ENCODE assay signal across 17 cellular contexts in the genomic region with DNA sequence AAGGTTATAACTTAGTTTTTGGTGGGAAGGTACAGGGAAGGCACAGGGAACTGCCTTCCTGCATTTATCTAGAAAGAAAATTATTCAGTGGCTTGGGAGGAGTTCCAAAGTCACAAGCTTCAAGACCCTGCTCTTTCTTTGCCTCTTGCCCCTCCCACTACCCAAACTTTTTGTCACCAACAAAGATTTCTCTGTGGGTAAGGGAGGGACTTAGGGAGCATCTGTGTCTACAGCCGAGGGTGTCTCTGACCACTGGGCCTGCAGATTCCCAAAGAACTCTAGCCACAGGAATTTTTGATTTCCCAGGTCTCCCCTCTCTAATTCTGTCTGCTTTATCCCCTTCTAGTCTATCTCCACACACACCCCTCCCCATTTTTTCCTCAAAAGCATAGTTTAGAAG. TPM values are rescaled to one million over a fixed set of nuclear protein-coding genes. Genes with fewer than 3 reads are reported as not detected.
DNase-seq lines count a peak whose midpoint lies in the region; ATAC-seq, FAIRE-seq and TF ChIP-seq lines count a peak whose summit lies in the region.
"Had no signal": no experiment of that assay in that cellular context is flagged by ENCODE, and none has a peak within 500 bp of the region (broad histone marks: within the 10 kb centered on the region; RNA-seq: fewer than 3 reads in every experiment).

No MANE protein-coding gene starts in this region.

- TF ChIP-seq CTCF in stomach (IDR thresholded peaks at IDR 0.05) (no peak), pancreas (IDR thresholded peaks at IDR 0.05) (no peak)

- H3K4me1 ChIP-seq in stomach (peaks cover 10 to 24% (median 15%) of the 10 kb centered on the region in 4 donors), pancreas (no peaks in the 10 kb centered on the region)

- no peak for DNase-seq in activated naive CD8-positive, alpha-beta T cell treated with anti-CD3 and anti-CD28 coated beads, Interleukin-2, amount 10 ng/mL, durations not matched to agents 7 days and 5 days
- no peak for DNase-seq in activated naive CD8-positive, alpha-beta T cell treated with anti-CD3 and anti-CD28 coated beads, Interleukin-2, amount 50 U/mL, for 24 hours
- DNase-seq in T-helper 17 cell (no peak), glomerular visceral epithelial cell (ENCODE audit: extremely low spot score) (peak; percentile 32), stomach (no peak), pancreas (no peak), GOT3 (lab: John Stamatoyannopoulos, UW) (no peak), GM03348 (ENCODE audit: low spot score) (no peak)
- DNase-seq: amygdala, DMS153, KG1, NCI-H226, small intestine had no signal

- no peaks in the 10 kb centered on the region for H3K9me3 Mint-ChIP-seq in activated naive CD8-positive, alpha-beta T cell treated with anti-CD3 and anti-CD28 coated beads, Interleukin-2, amount 10 ng/mL, durations not matched to agents 7 days and 5 days
- H3K9me3 Mint-ChIP-seq in activated naive CD8-positive, alpha-beta T cell treated with anti-CD3 and anti-CD28 coated beads, Interleukin-2, amount 50 U/mL, for 24 hours: no peaks in the 10 kb centered on the region
- H3K9me3 Mint-ChIP-seq: dendritic cell treated with granulocyte-macrophage colony-stimulating factor and Interleukin-4, amounts not matched to agents 40 ng/mL and 50 ng/mL, for 4 days had no signal

- H3K27me3 Mint-ChIP-seq in activated naive CD8-positive, alpha-beta T cell treated with anti-CD3 and anti-CD28 coated beads, Interleukin-2, amount 10 ng/mL, durations not matched to agents 7 days and 5 days: peaks cover 20% of the 10 kb centered on the region
- H3K27me3 Mint-ChIP-seq in activated naive CD8-positive, alpha-beta T cell treated with anti-CD3 and anti-CD28 coated beads, Interleukin-2, amount 50 U/mL, for 24 hours: no peaks in the 10 kb centered on the region
- no peaks in the 10 kb centered on the region for H3K27me3 Mint-ChIP-seq in T-helper 17 cell
- H3K27me3 Mint-ChIP-seq: dendritic cell treated with granulocyte-macrophage colony-stimulating factor and Interleukin-4, amounts not matched to agents 40 ng/mL and 50 ng/mL, for 4 days had no signal

- H3K9me3 ChIP-seq in T-helper 17 cell (ENCODE audit: control insufficient read depth, low read length, poor library complexity, severe bottlenecking) (no peaks in the 10 kb centered on the region), stomach (no peaks in the 10 kb centered on the region), pancreas (no peaks in the 10 kb centered on the region)
- H3K9me3 ChIP-seq: SJSA1 had no signal

- H3K27me3 ChIP-seq in stomach (no peaks in the 10 kb centered on the region), pancreas (no peaks in the 10 kb centered on the region)
- H3K27me3 ChIP-seq: SJSA1 had no signal

- H3K27ac Mint-ChIP-seq in activated naive CD8-positive, alpha-beta T cell treated with anti-CD3 and anti-CD28 coated beads, Interleukin-2, amount 10 ng/mL, durations not matched to agents 7 days and 5 days: peak overlapping the region; percentile 30
- no peak overlapping the region for H3K27ac Mint-ChIP-seq in activated naive CD8-positive, alpha-beta T cell treated with anti-CD3 and anti-CD28 coated beads, Interleukin-2, amount 50 U/mL, for 24 hours
- H3K27ac Mint-ChIP-seq in T-helper 17 cell: peak overlapping the region; percentile 98
- H3K27ac Mint-ChIP-seq: dendritic cell treated with granulocyte-macrophage colony-stimulating factor and Interleukin-4, amounts not matched to agents 40 ng/mL and 50 ng/mL, for 4 days had no signal

- H3K4me1 Mint-ChIP-seq in activated naive CD8-positive, alpha-beta T cell treated with anti-CD3 and anti-CD28 coated beads, Interleukin-2, amount 10 ng/mL, durations not matched to agents 7 days and 5 days: peaks cover 32% of the 10 kb centered on the region
- peaks cover 53% of the 10 kb centered on the region for H3K4me1 Mint-ChIP-seq in activated naive CD8-positive, alpha-beta T cell treated with anti-CD3 and anti-CD28 coated beads, Interleukin-2, amount 50 U/mL, for 24 hours
- peaks cover 32% of the 10 kb centered on the region for H3K4me1 Mint-ChIP-seq in T-helper 17 cell

- intact Hi-C loops in stomach (cut with DNase I; ENCODE audit: low total_unique reads): no loop called here
- intact Hi-C loops in pancreas (cut with DNase I): no loop called here

- H3K36me3 Mint-ChIP-seq in activated naive CD8-positive, alpha-beta T cell treated with anti-CD3 and anti-CD28 coated beads, Interleukin-2, amount 10 ng/mL, durations not matched to agents 7 days and 5 days: no peaks in the 10 kb centered on the region
- no peaks in the 10 kb centered on the region for H3K36me3 Mint-ChIP-seq in activated naive CD8-positive, alpha-beta T cell treated with anti-CD3 and anti-CD28 coated beads, Interleukin-2, amount 50 U/mL, for 24 hours (ENCODE audit: low read depth)
- H3K36me3 Mint-ChIP-seq in T-helper 17 cell (ENCODE audit: low read depth): no peaks in the 10 kb centered on the region

- H3K4me3 ChIP-seq in stomach (peak overlapping the region in 1 of 4 donors; percentile 2), pancreas (no peak overlapping the region)
- H3K4me3 ChIP-seq: SJSA1 had no signal

- FAIRE-seq in pancreas (lab: Jason Lieb, UNC): no peak
- FAIRE-seq: H1, small intestine had no signal

- no peaks in the 10 kb centered on the region for H3K36me3 ChIP-seq in stomach
- H3K36me3 ChIP-seq in pancreas: no peaks in the 10 kb centered on the region
- H3K36me3 ChIP-seq: SJSA1 had no signal

- TF ChIP-seq EP300 in stomach (IDR thresholded peaks at IDR 0.05): no peak

- POLR2A ChIA-PET in activated naive CD8-positive, alpha-beta T cell treated with anti-CD3 and anti-CD28 coated beads, Interleukin-2, amount 10 ng/mL, durations not matched to agents 7 days and 5 days (lab: Charles Lee): interaction anchor here (2.4 kb wide), 1 partner anchor 10 kb away, joined by 8 read pairs; the partner anchor contains the start of gene SMIM33

- H3K4me3 Mint-ChIP-seq in activated naive CD8-positive, alpha-beta T cell treated with anti-CD3 and anti-CD28 coated beads, Interleukin-2, amount 10 ng/mL, durations not matched to agents 7 days and 5 days: no peak overlapping the region
- no peak overlapping the region for H3K4me3 Mint-ChIP-seq in activated naive CD8-positive, alpha-beta T cell treated with anti-CD3 and anti-CD28 coated beads, Interleukin-2, amount 50 U/mL, for 24 hours
- H3K4me3 Mint-ChIP-seq in T-helper 17 cell: no peak overlapping the region
- H3K4me3 Mint-ChIP-seq: dendritic cell treated with granulocyte-macrophage colony-stimulating factor and Interleukin-4, amounts not matched to agents 40 ng/mL and 50 ng/mL, for 4 days had no signal

- ATAC-seq in activated naive CD8-positive, alpha-beta T cell treated with anti-CD3 and anti-CD28 coated beads, Interleukin-2, amount 10 ng/mL, durations not matched to agents 7 days and 5 days (ENCODE audit: low read depth): no peak
- no peak for ATAC-seq in activated naive CD8-positive, alpha-beta T cell treated with anti-CD3 and anti-CD28 coated beads, Interleukin-2, amount 50 U/mL, for 24 hours
- no peak for ATAC-seq in T-helper 17 cell
- no peak for ATAC-seq in pancreas

- TF ChIP-seq POLR2A in stomach (IDR thresholded peaks at IDR 0.05): no peak

- WGBS in stomach, 5 donors: 67 to 92% (median 83%) methylated on average over 1 of the region's 1 CpG
- WGBS in pancreas, 2 donors: 73 to 75% methylated on average over 1 of the region's 1 CpG

- H3K27ac ChIP-seq in stomach (peak overlapping the region in 4 of 5 donors; percentile 62 to 79 (median 74)), pancreas (no peak overlapping the region)
- H3K27ac ChIP-seq: SJSA1 had no signal

RNA-seq across cellular contexts. Expression of gene ECSCR, which starts 2.1 kb away (rescaled TPM):
- not detected for total RNA-seq in activated naive CD8-positive, alpha-beta T cell treated with anti-CD3 and anti-CD28 coated beads, Interleukin-2, amount 10 ng/mL, durations not matched to agents 7 days and 5 days
- total RNA-seq in T-helper 17 cell (not detected), stomach (10 to 100 TPM in 2 of 5 donors, 1 to 10 TPM in 1, not detected in 2; 7.3 to 15.2 (median 12.8) TPM), pancreas (1 to 10 TPM; 1.0 to 4.3 (median 2.1) TPM)
- polyA plus RNA-seq in stomach (1 to 10 TPM; 5.4 to 10.0 (median 7.3) TPM), pancreas (1 to 10 TPM; 5.1 to 8.3 TPM)

RNA-seq across cellular contexts. Expression of gene SMIM33, which starts 10.3 kb away (rescaled TPM):
- total RNA-seq in activated naive CD8-positive, alpha-beta T cell treated with anti-CD3 and anti-CD28 coated beads, Interleukin-2, amount 10 ng/mL, durations not matched to agents 7 days and 5 days: under 1 TPM; 0.34 to 0.44 TPM
- total RNA-seq in T-helper 17 cell (under 1 TPM; 0.13 to 0.32 TPM), stomach (under 1 TPM in 1 of 5 donors, not detected in 4; 0.87 TPM), pancreas (not detected)
- polyA plus RNA-seq in stomach (under 1 TPM in 2 of 3 donors, not detected in 1; 0.13 to 0.46 TPM), pancreas (not detected)
- total RNA-seq: H1, SJSA1, subcutaneous adipose tissue had no signal
- polyA plus RNA-seq: H1 had no signal

RNA-seq across cellular contexts. Expression of gene DNAJC18, which starts 21.1 kb away (rescaled TPM):
- 1 to 10 TPM; 4.2 to 5.7 TPM for total RNA-seq in activated naive CD8-positive, alpha-beta T cell treated with anti-CD3 and anti-CD28 coated beads, Interleukin-2, amount 10 ng/mL, durations not matched to agents 7 days and 5 days
- total RNA-seq in T-helper 17 cell (1 to 10 TPM; 4.0 to 8.7 TPM), stomach (10 to 100 TPM in 1 of 5 donors, 1 to 10 TPM in 1, under 1 TPM in 2, not detected in 1; under 0.01 to 12.1 (median 1.6) TPM), pancreas (1 to 10 TPM; 1.1 to 5.8 (median 1.9) TPM)
- polyA plus RNA-seq in stomach (1 to 10 TPM; 1.8 to 4.1 (median 2.7) TPM), pancreas (1 to 10 TPM; 1.6 to 5.1 TPM)

RNA-seq across cellular contexts. Expression of gene STING1, which starts 22.1 kb away (rescaled TPM):
- total RNA-seq in activated naive CD8-positive, alpha-beta T cell treated with anti-CD3 and anti-CD28 coated beads, Interleukin-2, amount 10 ng/mL, durations not matched to agents 7 days and 5 days: 10 to 100 TPM; 63.6 to 68.4 TPM
- total RNA-seq in T-helper 17 cell (100 to 1,000 TPM; 151 to 160 TPM), stomach (10 to 100 TPM in 3 of 5 donors, 1 to 10 TPM in 2; 6.1 to 16.2 (median 11.1) TPM), pancreas (10 to 100 TPM in 2 of 6 donors, 1 to 10 TPM in 4; 3.1 to 19.7 (median 6.3) TPM)
- polyA plus RNA-seq in stomach (10 to 100 TPM in 2 of 3 donors, 1 to 10 TPM in 1; 8.8 to 23.7 (median 22.3) TPM), pancreas (10 to 100 TPM in 1 of 2 donors, 1 to 10 TPM in 1; 9.3 to 19.2 TPM)

RNA-seq across cellular contexts. Expression of gene SPATA24, which starts 56.6 kb away (rescaled TPM):
- 1 to 10 TPM; 6.3 to 6.4 TPM for total RNA-seq in activated naive CD8-positive, alpha-beta T cell treated with anti-CD3 and anti-CD28 coated beads, Interleukin-2, amount 10 ng/mL, durations not matched to agents 7 days and 5 days
- total RNA-seq in T-helper 17 cell (1 to 10 TPM; 3.8 to 4.1 TPM), stomach (1 to 10 TPM in 1 of 5 donors, under 1 TPM in 1, not detected in 3; 0.92 to 3.6 TPM), pancreas (1 to 10 TPM; 1.8 to 3.5 (median 3.1) TPM)
- polyA plus RNA-seq in stomach (10 to 100 TPM in 1 of 3 donors, 1 to 10 TPM in 2; 5.4 to 10.1 (median 8.6) TPM), pancreas (1 to 10 TPM; 4.6 to 9.8 TPM)

Comparison
In these comparisons a context has a peak if more than half of its experiments do, and no peak if none do; other contexts are left out.
1. H3K27ac ChIP-seq: peak in stomach (4 of 5); none in pancreas (0 of 4).